In genomic region chr1:57131701-57132394, GRCh38 we compare ENCODE assay signal across 16 cellular contexts.
DNase-seq lines count a peak whose midpoint lies in the region; ATAC-seq and TF ChIP-seq lines count a peak whose summit lies in the region.
"Had no signal": no experiment of that assay in that cellular context is flagged by ENCODE, and none has a peak within 500 bp of the region (broad histone marks: within the 10 kb centered on the region; RNA-seq: fewer than 3 reads in every experiment).

No MANE protein-coding gene starts in this region.

- H2AFZ ChIP-seq in fibroblast of lung (ENCODE audit: low read length) = no peak overlapping the region
- H2AFZ ChIP-seq in mesenchymal stem cell (ENCODE audit: low read depth, low read length) = no peak overlapping the region

- no peak overlapping the region for H3K18ac ChIP-seq in mesenchymal stem cell (ENCODE audit: low read depth in 1 of 2, low read length in 2 of 2)

- 94% methylated on average over 3 of the region's 3 CpGs for WGBS in mesenchymal stem cell
- WGBS in gastroesophageal sphincter (ENCODE audit: low coverage in 1 of 2), 2 donors = 22 to 43% methylated on average over 3 of the region's 3 CpGs

- TF ChIP-seq CTCF in RWPE1 (conservative IDR thresholded peaks at IDR 0.05; ENCODE audit: low read depth) = no peak
- no peak for TF ChIP-seq CTCF in fibroblast of lung (conservative IDR thresholded peaks at IDR 0.05 in 1 of 2, IDR thresholded peaks at IDR 0.05 in 1 of 2; ENCODE audit: low read depth in 1 of 2, low read length in 2 of 2)
- TF ChIP-seq CTCF in nephron progenitor cell (IDR thresholded peaks at IDR 0.05) = no peak
- no peak for TF ChIP-seq CTCF in gastroesophageal sphincter (IDR thresholded peaks at IDR 0.05)

- H2BK120ac ChIP-seq in mesenchymal stem cell (ENCODE audit: low read depth, low read length) = no peak overlapping the region

- H3K4me1 Mint-ChIP-seq in nephron progenitor cell = peaks cover 7% of the 10 kb centered on the region

- no peaks in the 10 kb centered on the region for H3K4me1 ChIP-seq in fibroblast of lung (ENCODE audit: control insufficient read depth, extremely low read depth, insufficient read depth, low read length)
- H3K4me1 ChIP-seq in mesenchymal stem cell (ENCODE audit: control insufficient read depth, insufficient read depth, low read depth, low read length) = no peaks in the 10 kb centered on the region
- H3K4me1 ChIP-seq in gastroesophageal sphincter = no peaks in the 10 kb centered on the region

- TF ChIP-seq POLR2A in gastroesophageal sphincter (IDR thresholded peaks at IDR 0.05) = no peak

- H3K4me3 Mint-ChIP-seq in nephron progenitor cell = no peak overlapping the region

- H2BK15ac ChIP-seq in mesenchymal stem cell (ENCODE audit: low read depth, poor library complexity, severe bottlenecking) = no peak overlapping the region

- no peak overlapping the region for H4K91ac ChIP-seq in mesenchymal stem cell (ENCODE audit: low read length)

- H4K20me1 ChIP-seq in fibroblast of lung (ENCODE audit: control insufficient read depth, extremely low read depth, insufficient read depth, low read length) = no peaks in the 10 kb centered on the region

- H3K4me3 ChIP-seq in fibroblast of lung (replicated peaks in 1 of 4; ENCODE audit: control extremely low read depth in 1 of 4, insufficient read depth in 1 of 4, low read depth in 3 of 4, low read length in 4 of 4) (no peak overlapping the region), mesenchymal stem cell (ENCODE audit: insufficient read depth in 1 of 2, low read depth in 1 of 2, low read length in 2 of 2) (no peak overlapping the region), gastroesophageal sphincter (no peak overlapping the region)
- H3K4me3 ChIP-seq: esophagus squamous epithelium had no signal

- H3K27me3 Mint-ChIP-seq in nephron progenitor cell (ENCODE audit: low read depth, poor library complexity) = peaks cover 3% of the 10 kb centered on the region

- H3K9ac ChIP-seq in fibroblast of lung (ENCODE audit: insufficient read depth, low read length) (no peak overlapping the region), mesenchymal stem cell (ENCODE audit: low read length) (peak overlapping the region; percentile 4)

- no peak overlapping the region for H3K4me2 ChIP-seq in fibroblast of lung (ENCODE audit: extremely low read depth, insufficient read depth, low read length)
- no peak overlapping the region for H3K4me2 ChIP-seq in mesenchymal stem cell (ENCODE audit: low read length, poor library complexity, severe bottlenecking)

- ATAC-seq in gastroesophageal sphincter = no peak

- DNase-seq in GM03348 (ENCODE audit: low spot score) (peak; percentile 52), RWPE1 (ENCODE audit: low spot score) (peak; percentile 24), fibroblast of lung (ENCODE audit: low read depth in 2 of 2) (peak; percentile 8 to 80), mesenchymal stem cell (no peak), nephron progenitor cell (no peak), EL (no peak)
- DNase-seq: activated CD4-positive, alpha-beta T cell treated with anti-CD3 and anti-CD28 coated beads, Interleukin-2, amount 50 U/mL, for 48 hours; activated naive CD4-positive, alpha-beta T cell treated with anti-CD3 and anti-CD28 coated beads, Interleukin-2, amount 50 U/mL, for 16 hours; activated T-cell treated with anti-CD3 and anti-CD28 coated beads, Interleukin-2, amount 50 U/mL, for 1 hour; Calu3; esophagus squamous epithelium; KG1; NCI-H1092; NCI-H82; SW 1271 had no signal

- H3K9me3 ChIP-seq in fibroblast of lung (ENCODE audit: control insufficient read depth, insufficient read depth, low read depth, low read length) (no peaks in the 10 kb centered on the region), mesenchymal stem cell (ENCODE audit: control insufficient read depth, low read length) (no peaks in the 10 kb centered on the region), gastroesophageal sphincter (no peaks in the 10 kb centered on the region)
- H3K9me3 ChIP-seq: esophagus squamous epithelium had no signal

- no peak overlapping the region for H2BK12ac ChIP-seq in mesenchymal stem cell (ENCODE audit: low read length in 2 of 2)

- no peak overlapping the region for H2BK5ac ChIP-seq in mesenchymal stem cell (ENCODE audit: low read depth, low read length, poor library complexity, severe bottlenecking)

- no peaks in the 10 kb centered on the region for H3K27me3 ChIP-seq in fibroblast of lung (ENCODE audit: control insufficient read depth, insufficient read depth, low read length)
- no peaks in the 10 kb centered on the region for H3K27me3 ChIP-seq in mesenchymal stem cell (ENCODE audit: control insufficient read depth in 1 of 2, insufficient read depth in 1 of 2, low read length in 2 of 2)
- H3K27me3 ChIP-seq in gastroesophageal sphincter = no peaks in the 10 kb centered on the region
- H3K27me3 ChIP-seq: esophagus squamous epithelium had no signal

- no peaks in the 10 kb centered on the region for H3K36me3 ChIP-seq in fibroblast of lung (ENCODE audit: control insufficient read depth, insufficient read depth, low read length)
- no peaks in the 10 kb centered on the region for H3K36me3 ChIP-seq in mesenchymal stem cell (ENCODE audit: control insufficient read depth in 1 of 2, insufficient read depth in 2 of 2, low read depth in 1 of 2, low read length in 2 of 2)
- no peaks in the 10 kb centered on the region for H3K36me3 ChIP-seq in gastroesophageal sphincter
- H3K36me3 ChIP-seq: esophagus squamous epithelium had no signal

- POLR2A ChIA-PET in RWPE1 (lab: Yijun Ruan, JAX; ENCODE audit: low non-redundant PET) = no interaction called here

- H3K4ac ChIP-seq in mesenchymal stem cell (ENCODE audit: low read depth in 1 of 2, low read length in 2 of 2) = no peak overlapping the region

- no peaks in the 10 kb centered on the region for H3K79me2 ChIP-seq in fibroblast of lung (ENCODE audit: control insufficient read depth, insufficient read depth, low read length)

- no peaks in the 10 kb centered on the region for H3K36me3 Mint-ChIP-seq in nephron progenitor cell (ENCODE audit: low read depth)

- CTCF ChIA-PET in RWPE1 (lab: Yijun Ruan, JAX) = no interaction called here

- no peak overlapping the region for H4K8ac ChIP-seq in mesenchymal stem cell (ENCODE audit: low read length)

- no peaks in the 10 kb centered on the region for H3K9me3 Mint-ChIP-seq in nephron progenitor cell

- H3K23ac ChIP-seq in mesenchymal stem cell (ENCODE audit: low read length in 2 of 2) = no peak overlapping the region

- H3K27ac ChIP-seq in RWPE1 (no peak overlapping the region), fibroblast of lung (ENCODE audit: insufficient read depth, low read length) (no peak overlapping the region), mesenchymal stem cell (ENCODE audit: low read length, poor library complexity, severe bottlenecking) (no peak overlapping the region), gastroesophageal sphincter (no peak overlapping the region)
- H3K27ac ChIP-seq: esophagus squamous epithelium had no signal

- no peak overlapping the region for H3K27ac Mint-ChIP-seq in nephron progenitor cell

- no peak for TF ChIP-seq EP300 in gastroesophageal sphincter (IDR thresholded peaks at IDR 0.05)

- no peaks in the 10 kb centered on the region for H3K79me1 ChIP-seq in mesenchymal stem cell (replicated peaks; ENCODE audit: low read length, poor library complexity, severe bottlenecking)

- H3K14ac ChIP-seq in mesenchymal stem cell (ENCODE audit: low read length in 2 of 2) = no peak overlapping the region

- no peak overlapping the region for H2AK5ac ChIP-seq in mesenchymal stem cell (ENCODE audit: low read length, severe bottlenecking)

Comparison
In these comparisons a context has a peak if more than half of its experiments do, and no peak if none do; other contexts are left out.
1. DNase-seq: peak in GM03348 (single experiment), RWPE1 (single experiment) and fibroblast of lung (2 of 2); none in mesenchymal stem cell (single experiment), nephron progenitor cell (single experiment) and EL (single experiment).